In genomic region chr2:128686881-128687550, GRCh38 we compare ENCODE assay signal across 30 cellular contexts.
DNase-seq lines count a peak whose midpoint lies in the region; ATAC-seq and TF ChIP-seq lines count a peak whose summit lies in the region.
"Had no signal": no experiment of that assay in that cellular context is flagged by ENCODE, and none has a peak within 500 bp of the region (broad histone marks: within the 10 kb centered on the region; RNA-seq: fewer than 3 reads in every experiment).

No MANE protein-coding gene starts in this region.

- H3K36me3 Mint-ChIP-seq in natural killer cell (no peaks in the 10 kb centered on the region), endodermal cell (ENCODE audit: low read depth) (no peaks in the 10 kb centered on the region), type B pancreatic cell (no peaks in the 10 kb centered on the region)
- no peaks in the 10 kb centered on the region for H3K36me3 Mint-ChIP-seq in natural killer cell treated with Interleukin-12 subunit alpha and Interleukin-12 subunit beta and Interleukin-15 and Interleukin-18, amount 100 ng/mL, for 72 hours
- H3K36me3 Mint-ChIP-seq: brain; naive thymus-derived CD8-positive, alpha-beta T cell had no signal

- no peak for DNase-seq in natural killer cell
- DNase-seq in natural killer cell treated with Interleukin-12 subunit alpha and Interleukin-12 subunit beta and Interleukin-15 and Interleukin-18, amount 100 ng/mL, for 72 hours (ENCODE audit: low spot score): no peak
- peak; percentile 17 for DNase-seq in endodermal cell
- peak; percentile 48 for DNase-seq in type B pancreatic cell (ENCODE audit: extremely low spot score, unreplicated experiment)
- DNase-seq in NCI-H2171 treated with DMSO at 0.1 percent for 48 hours (lab: John Stamatoyannopoulos, UW): no peak
- DNase-seq in erythroblast (lab: John Stamatoyannopoulos, UW): no peak
- DNase-seq: ACHN; activated CD8-positive, alpha-beta memory T cell treated with anti-CD3 and anti-CD28 coated beads for 24 hours; activated gamma-delta T cell treated with Interleukin-2 at 50 U/mL for 16 hours; activated T-cell treated with anti-CD3 and anti-CD28 coated beads, Interleukin-2, amount 50 U/mL, for 24 hours; DMS79 treated with DMSO at 0.1 percent for 48 hours; glutamatergic neuron; islet precursor cell; NCI-H146; NCI-H2107; OCI-M1; right cardiac atrium; spleen; substantia nigra; T-helper 17 cell; upper lobe of right lung had no signal

- no peaks in the 10 kb centered on the region for H3K27me3 ChIP-seq in endodermal cell (ENCODE audit: control insufficient read depth, insufficient read depth, low read length, poor library complexity, severe bottlenecking)
- H3K27me3 ChIP-seq: spleen, upper lobe of right lung had no signal

- H3K4me1 ChIP-seq in endodermal cell (ENCODE audit: control insufficient read depth, insufficient read depth, low read length): no peaks in the 10 kb centered on the region
- H3K4me1 ChIP-seq: HAP-1, parathyroid adenoma, upper lobe of right lung had no signal

- H3K27me3 Mint-ChIP-seq in natural killer cell (ENCODE audit: low read depth in 2 of 2) (no peaks in the 10 kb centered on the region), endodermal cell (ENCODE audit: insufficient read depth) (no peaks in the 10 kb centered on the region), type B pancreatic cell (no peaks in the 10 kb centered on the region)
- H3K27me3 Mint-ChIP-seq in natural killer cell treated with Interleukin-12 subunit alpha and Interleukin-12 subunit beta and Interleukin-15 and Interleukin-18, amount 100 ng/mL, for 72 hours: no peaks in the 10 kb centered on the region
- H3K27me3 Mint-ChIP-seq: activated T-cell treated with anti-CD3 and anti-CD28 coated beads, Interleukin-2, amount 50 U/mL, for 24 hours; brain had no signal

- H3K27ac Mint-ChIP-seq in natural killer cell: no peak overlapping the region
- no peak overlapping the region for H3K27ac Mint-ChIP-seq in natural killer cell treated with Interleukin-12 subunit alpha and Interleukin-12 subunit beta and Interleukin-15 and Interleukin-18, amount 100 ng/mL, for 72 hours
- no peak overlapping the region for H3K27ac Mint-ChIP-seq in endodermal cell
- H3K27ac Mint-ChIP-seq in type B pancreatic cell: no peak overlapping the region
- H3K27ac Mint-ChIP-seq: activated T-cell treated with anti-CD3 and anti-CD28 coated beads, Interleukin-2, amount 50 U/mL, for 24 hours; brain; naive thymus-derived CD8-positive, alpha-beta T cell; T-helper 17 cell had no signal

- H3K9me3 ChIP-seq in endodermal cell (ENCODE audit: control insufficient read depth, low read length): peaks cover 3% of the 10 kb centered on the region
- H3K9me3 ChIP-seq: HAP-1, spleen, upper lobe of right lung had no signal

- no peak overlapping the region for H3K9ac ChIP-seq in endodermal cell (ENCODE audit: extremely low read depth, low read length, poor library complexity, severe bottlenecking)
- H3K9ac ChIP-seq: parathyroid adenoma had no signal

- TF ChIP-seq CTCF in natural killer cell (IDR thresholded peaks at IDR 0.05) (no peak), endodermal cell (conservative IDR thresholded peaks at IDR 0.05) (no peak), type B pancreatic cell (conservative IDR thresholded peaks at IDR 0.05) (no peak)

- no peak overlapping the region for H3K27ac ChIP-seq in endodermal cell (ENCODE audit: low read depth, low read length)
- H3K27ac ChIP-seq: C4-2B, parathyroid adenoma, spleen, upper lobe of right lung had no signal

- no peak for TF ChIP-seq POLR2A in erythroblast (IDR thresholded peaks at IDR 0.05; ENCODE audit: low read length)

- intact Hi-C loops in natural killer cell (cut with micrococcal nuclease): no loop called here

- 93 to 100% methylated on average over 3 to 6 of the region's 6 CpGs for WGBS in endodermal cell (ENCODE audit: insufficient coverage in 1 of 2, insufficient read length in 1 of 2), 2 experiments

- H3K4me1 Mint-ChIP-seq in natural killer cell (peaks cover 16 to 21% of the 10 kb centered on the region in 2 donors), endodermal cell (no peaks in the 10 kb centered on the region), type B pancreatic cell (ENCODE audit: unreplicated experiment) (peaks cover 6% of the 10 kb centered on the region)
- H3K4me1 Mint-ChIP-seq in natural killer cell treated with Interleukin-12 subunit alpha and Interleukin-12 subunit beta and Interleukin-15 and Interleukin-18, amount 100 ng/mL, for 72 hours (ENCODE audit: low read depth in 2 of 2): peaks cover 0 to 5% of the 10 kb centered on the region in 2 donors
- H3K4me1 Mint-ChIP-seq: T-helper 17 cell had no signal

- no peak for ATAC-seq in natural killer cell
- ATAC-seq in natural killer cell treated with Interleukin-12 subunit alpha and Interleukin-12 subunit beta and Interleukin-15 and Interleukin-18, amount 100 ng/mL, for 72 hours: no peak
- peak; percentile 16 for ATAC-seq in GM21825 (IDR thresholded peaks at IDR 0.05; ENCODE audit: unreplicated experiment)
- ATAC-seq in GM21526 (IDR thresholded peaks at IDR 0.05; ENCODE audit: low FRiP score, unreplicated experiment): no peak
- ATAC-seq: activated CD4-positive, CD25-positive, alpha-beta regulatory T cell treated with anti-CD3 and anti-CD28 coated beads, Interleukin-2, amount 50 U/mL, for 24 hours; right cardiac atrium; SK-N-SH treated with all-trans-retinoic acid at 6 μM for 48 hours; T-helper 17 cell had no signal

- H3K9me3 Mint-ChIP-seq in natural killer cell (no peaks in the 10 kb centered on the region), endodermal cell (peaks cover 9% of the 10 kb centered on the region), type B pancreatic cell (peaks cover 4% of the 10 kb centered on the region)
- H3K9me3 Mint-ChIP-seq in natural killer cell treated with Interleukin-12 subunit alpha and Interleukin-12 subunit beta and Interleukin-15 and Interleukin-18, amount 100 ng/mL, for 72 hours: no peaks in the 10 kb centered on the region
- H3K9me3 Mint-ChIP-seq: activated T-cell treated with anti-CD3 and anti-CD28 coated beads, Interleukin-2, amount 50 U/mL, for 24 hours; naive thymus-derived CD8-positive, alpha-beta T cell had no signal

- no peaks in the 10 kb centered on the region for H3K36me3 ChIP-seq in endodermal cell (ENCODE audit: control insufficient read depth, insufficient read depth, low read length)
- H3K36me3 ChIP-seq: HAP-1, spleen, upper lobe of right lung had no signal

- no peak overlapping the region for H3K4me3 ChIP-seq in endodermal cell (ENCODE audit: low read length)
- H3K4me3 ChIP-seq: HAP-1, spleen, upper lobe of right lung had no signal

- peak overlapping the region; percentile 28 for H3K4me3 Mint-ChIP-seq in natural killer cell
- no peak overlapping the region for H3K4me3 Mint-ChIP-seq in natural killer cell treated with Interleukin-12 subunit alpha and Interleukin-12 subunit beta and Interleukin-15 and Interleukin-18, amount 100 ng/mL, for 72 hours
- H3K4me3 Mint-ChIP-seq in endodermal cell: no peak overlapping the region
- no peak overlapping the region for H3K4me3 Mint-ChIP-seq in type B pancreatic cell
- H3K4me3 Mint-ChIP-seq: activated T-cell treated with anti-CD3 and anti-CD28 coated beads, Interleukin-2, amount 50 U/mL, for 24 hours; brain; T-helper 17 cell had no signal

Comparison
In these comparisons a context has a peak if more than half of its experiments do, and no peak if none do; other contexts are left out.
1. DNase-seq: peak in endodermal cell (single experiment) and type B pancreatic cell (single experiment); none in natural killer cell (single experiment), natural killer cell treated with Interleukin-12 subunit alpha and Interleukin-12 subunit beta and Interleukin-15 and Interleukin-18, amount 100 ng/mL, for 72 hours (single experiment), NCI-H2171 treated with DMSO at 0.1 percent for 48 hours (single experiment) and erythroblast (0 of 2).